ENCODE assay signal across 24 cellular contexts in genomic region chr17:6456321-6456720, GRCh38. TPM values are rescaled to one million over a fixed set of nuclear protein-coding genes. Genes with fewer than 3 reads are reported as not detected.
A peak's percentile ranks its signal among the peaks of the same experiment; 100 is the strongest.
DNase-seq lines count a peak whose midpoint lies in the region; ATAC-seq and TF ChIP-seq lines count a peak whose summit lies in the region.
"Had no signal": no experiment of that assay in that cellular context is flagged by ENCODE, and none has a peak within 500 bp of the region (broad histone marks: within the 10 kb centered on the region; RNA-seq: fewer than 3 reads in every experiment).

No MANE protein-coding gene starts in this region.

- H3K9me3 Mint-ChIP-seq in neural crest cell: no peaks in the 10 kb centered on the region
- H3K9me3 Mint-ChIP-seq: activated CD4-positive, alpha-beta memory T cell treated with anti-CD3 and anti-CD28 coated beads for 36 hours; activated naive CD8-positive, alpha-beta T cell treated with anti-CD3 and anti-CD28 coated beads, Interleukin-2, amount 10 ng/mL, durations not matched to agents 7 days and 5 days had no signal

- no peaks in the 10 kb centered on the region for H4K20me1 ChIP-seq in IMR-90 (ENCODE audit: insufficient read depth, low read length)

- no peak overlapping the region for H3K4me2 ChIP-seq in IMR-90 (ENCODE audit: low read depth, low read length)

- in situ Hi-C loops in IMR-90 (cut with MboI; ENCODE audit: low sequenced_read_pairs): no loop called here

- H3K23ac ChIP-seq in IMR-90 (ENCODE audit: low read depth, low read length): no peak overlapping the region

- peak overlapping the region; percentile 84 for H2AK5ac ChIP-seq in IMR-90 (ENCODE audit: low read depth, low read length)

- H3K9me1 ChIP-seq in IMR-90 (ENCODE audit: insufficient read depth, low read length): peaks cover 9% of the 10 kb centered on the region

- peak overlapping the region; percentile 33 for H2AK9ac ChIP-seq in IMR-90 (replicated peaks; ENCODE audit: low read depth, low read length, poor library complexity)

- DNase-seq in DMS153 (lab: John Stamatoyannopoulos, UW): peak; percentile 46
- DNase-seq in DMS153 treated with DMSO at 0.1 percent for 48 hours (lab: John Stamatoyannopoulos, UW; ENCODE audit: unreplicated experiment): no peak
- no peak for DNase-seq in IMR-90
- DNase-seq in colonic mucosa: peak; percentile 40
- no peak for DNase-seq in neural crest cell (ENCODE audit: low read depth, low spot score)
- no peak for DNase-seq in retina
- DNase-seq in NCI-H2171 (lab: John Stamatoyannopoulos, UW): no peak
- DNase-seq: activated CD4-positive, alpha-beta memory T cell treated with anti-CD3 and anti-CD28 coated beads for 36 hours; activated naive CD8-positive, alpha-beta T cell treated with anti-CD3 and anti-CD28 coated beads, Interleukin-2, amount 10 ng/mL, durations not matched to agents 7 days and 5 days; activated T-cell treated with anti-CD3 and anti-CD28 coated beads, Interleukin-2, amount 50 U/mL, for 1 hour; DND-41; NCI-H1930; NCI-H748 treated with DMSO at 0.1 percent for 48 hours; nucleus accumbens; stimulated activated CD4-positive, alpha-beta T cell treated with anti-CD3 and anti-CD28 coated beads, Interleukin-1b, Interleukin-23, amount 100 ng/mL, for 48 hours had no signal

- H3K4me1 ChIP-seq in IMR-90 (ENCODE audit: control insufficient read depth, insufficient read depth, low read length) (peaks cover 13% of the 10 kb centered on the region), colonic mucosa (no peaks in the 10 kb centered on the region)
- H3K4me1 ChIP-seq: right lobe of liver had no signal

- 87% methylated on average over 6 of the region's 9 CpGs; no CpG with 5 or more reads in 1 of the 2 experiments for WGBS in IMR-90 (ENCODE audit: extremely low coverage in 2 of 2, insufficient read length in 1 of 2), 2 experiments

- BruUV-seq in IMR-90 (replicated peaks; lab: Mats Ljungman, UMichigan): no TSS peak

- no peaks in the 10 kb centered on the region for H3K36me3 Mint-ChIP-seq in neural crest cell (ENCODE audit: low read depth)
- H3K36me3 Mint-ChIP-seq: activated CD4-positive, alpha-beta memory T cell treated with anti-CD3 and anti-CD28 coated beads for 36 hours; activated naive CD8-positive, alpha-beta T cell treated with anti-CD3 and anti-CD28 coated beads, Interleukin-2, amount 10 ng/mL, durations not matched to agents 7 days and 5 days had no signal

- H3K79me1 ChIP-seq in IMR-90 (ENCODE audit: low read depth in 1 of 2, low read length in 2 of 2): no peaks in the 10 kb centered on the region

- H3K27ac ChIP-seq in IMR-90 (ENCODE audit: insufficient read depth, low read length) (no peak overlapping the region), colonic mucosa (no peak overlapping the region)
- H3K27ac ChIP-seq: 22Rv1, right lobe of liver had no signal

- intact Hi-C loops in IMR-90 (cut with micrococcal nuclease): no loop called here
- intact Hi-C loops in colonic mucosa (cut with DNase I): no loop called here

- H3K36me3 ChIP-seq in IMR-90 (ENCODE audit: control insufficient read depth, insufficient read depth, low read length) (no peaks in the 10 kb centered on the region), colonic mucosa (no peaks in the 10 kb centered on the region)
- H3K36me3 ChIP-seq: HAP-1, right lobe of liver had no signal

- H3K14ac ChIP-seq in IMR-90 (replicated peaks; ENCODE audit: low read depth, low read length): no peak overlapping the region

- peak overlapping the region; percentile 46; the same call in 1 of the 2 replicates for H2BK20ac ChIP-seq in IMR-90 (ENCODE audit: low read depth, low read length)

- no peak for TF ChIP-seq RAD21 in IMR-90 (IDR thresholded peaks at IDR 0.05; ENCODE audit: low read length)

- H2AFZ ChIP-seq in IMR-90 (replicated peaks; ENCODE audit: low read length, poor library complexity): no peak overlapping the region

- H3K56ac ChIP-seq in IMR-90 (ENCODE audit: extremely low read depth, insufficient read depth, low read length): no peak overlapping the region

- no peak for TF ChIP-seq POLR2A in IMR-90 (IDR thresholded peaks at IDR 0.05; ENCODE audit: low read depth, low read length)

- H2BK5ac ChIP-seq in IMR-90 (ENCODE audit: low read depth, low read length, poor library complexity, severe bottlenecking): no peak overlapping the region

- ATAC-seq in IMR-90 (ENCODE audit: low read depth): no peak
- no peak for ATAC-seq in GM19397 (IDR thresholded peaks at IDR 0.05; ENCODE audit: unreplicated experiment)

- peak overlapping the region; percentile 50; the same call in 1 of the 3 replicates for H2BK15ac ChIP-seq in IMR-90 (ENCODE audit: low read depth, low read length)

- H4K91ac ChIP-seq in IMR-90 (ENCODE audit: insufficient read depth, low read depth, low read length): peak overlapping the region; percentile 73

- dilution Hi-C loops in IMR-90 (cut with HindIII; ENCODE audit: low sequenced_read_pairs, unreplicated experiment): no loop called here

- H3K18ac ChIP-seq in IMR-90 (ENCODE audit: low read depth, low read length): no peak overlapping the region

- H4K8ac ChIP-seq in IMR-90 (ENCODE audit: low read depth in 2 of 2, low read length in 2 of 2): peak overlapping the region in 1 of 2 experiments; percentile 41; a peak in 1 of 4 replicates

- H2BK120ac ChIP-seq in IMR-90 (ENCODE audit: low read depth, low read length): peak overlapping the region; percentile 44

- peak overlapping the region; percentile 2 for H3K4me3 Mint-ChIP-seq in neural crest cell
- H3K4me3 Mint-ChIP-seq: activated CD4-positive, alpha-beta memory T cell treated with anti-CD3 and anti-CD28 coated beads for 36 hours; activated naive CD8-positive, alpha-beta T cell treated with anti-CD3 and anti-CD28 coated beads, Interleukin-2, amount 10 ng/mL, durations not matched to agents 7 days and 5 days had no signal

- TF ChIP-seq CTCF in IMR-90 (conservative IDR thresholded peaks at IDR 0.05; ENCODE audit: low read depth, low read length) (no peak), colonic mucosa (IDR thresholded peaks at IDR 0.05) (no peak), neural crest cell (conservative IDR thresholded peaks at IDR 0.05) (no peak)

- H3K4me1 Mint-ChIP-seq in neural crest cell: peaks cover 49% of the 10 kb centered on the region

- H3K27ac Mint-ChIP-seq in neural crest cell (ENCODE audit: unreplicated experiment): no peak overlapping the region
- H3K27ac Mint-ChIP-seq: activated CD4-positive, alpha-beta memory T cell treated with anti-CD3 and anti-CD28 coated beads for 36 hours; activated naive CD8-positive, alpha-beta T cell treated with anti-CD3 and anti-CD28 coated beads, Interleukin-2, amount 10 ng/mL, durations not matched to agents 7 days and 5 days had no signal

- H3K9ac ChIP-seq in IMR-90 (ENCODE audit: low read depth, low read length) (no peak overlapping the region), colonic mucosa (ENCODE audit: low read depth in 2 of 2, low read length in 2 of 2) (no peak overlapping the region)

- H3K4me3 ChIP-seq in IMR-90 (ENCODE audit: insufficient read depth, low read depth, low read length) (no peak overlapping the region), colonic mucosa (no peak overlapping the region)
- H3K4me3 ChIP-seq: esophagus muscularis mucosa, HAP-1, right lobe of liver, stomach had no signal

- no peak overlapping the region for H4K5ac ChIP-seq in IMR-90 (ENCODE audit: low read depth, low read length)

- no peaks in the 10 kb centered on the region for H3K27me3 ChIP-seq in IMR-90 (ENCODE audit: control insufficient read depth, insufficient read depth, low read length)
- H3K27me3 ChIP-seq in colonic mucosa: no peaks in the 10 kb centered on the region
- H3K27me3 ChIP-seq: right lobe of liver had no signal

- H3K4ac ChIP-seq in IMR-90 (ENCODE audit: low read depth, low read length): peak overlapping the region; percentile 49; the same call in 1 of the 2 replicates

- H3K9me3 ChIP-seq in IMR-90 (ENCODE audit: control insufficient read depth, insufficient read depth, low read length) (no peaks in the 10 kb centered on the region), colonic mucosa (no peaks in the 10 kb centered on the region)
- H3K9me3 ChIP-seq: esophagus muscularis mucosa, HAP-1, right lobe of liver, stomach had no signal

- CTCF ChIA-PET in IMR-90 (lab: Yijun Ruan, JAX): no interaction called here

- peaks cover 14% of the 10 kb centered on the region for H3K27me3 Mint-ChIP-seq in neural crest cell (ENCODE audit: low read depth)
- H3K27me3 Mint-ChIP-seq: activated CD4-positive, alpha-beta memory T cell treated with anti-CD3 and anti-CD28 coated beads for 36 hours had no signal

- POLR2A ChIA-PET in IMR-90 (lab: Charles Lee; ENCODE audit: unreplicated experiment): no interaction called here

TF ChIP-seq in IMR-90, 13 proteins besides CTCF, POLR2A, EP300 and RAD21 (continues in another document):
- TF ChIP-seq, protein P1, sequence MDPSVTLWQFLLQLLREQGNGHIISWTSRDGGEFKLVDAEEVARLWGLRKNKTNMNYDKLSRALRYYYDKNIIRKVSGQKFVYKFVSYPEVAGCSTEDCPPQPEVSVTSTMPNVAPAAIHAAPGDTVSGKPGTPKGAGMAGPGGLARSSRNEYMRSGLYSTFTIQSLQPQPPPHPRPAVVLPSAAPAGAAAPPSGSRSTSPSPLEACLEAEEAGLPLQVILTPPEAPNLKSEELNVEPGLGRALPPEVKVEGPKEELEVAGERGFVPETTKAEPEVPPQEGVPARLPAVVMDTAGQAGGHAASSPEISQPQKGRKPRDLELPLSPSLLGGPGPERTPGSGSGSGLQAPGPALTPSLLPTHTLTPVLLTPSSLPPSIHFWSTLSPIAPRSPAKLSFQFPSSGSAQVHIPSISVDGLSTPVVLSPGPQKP (IDR thresholded peaks at IDR 0.05; ENCODE audit: borderline replicate concordance, low read depth, low read length): no peak
- no peak for TF ChIP-seq MAZ (IDR thresholded peaks at IDR 0.05; ENCODE audit: borderline replicate concordance, low read depth, low read length)
- TF ChIP-seq, protein P2, sequence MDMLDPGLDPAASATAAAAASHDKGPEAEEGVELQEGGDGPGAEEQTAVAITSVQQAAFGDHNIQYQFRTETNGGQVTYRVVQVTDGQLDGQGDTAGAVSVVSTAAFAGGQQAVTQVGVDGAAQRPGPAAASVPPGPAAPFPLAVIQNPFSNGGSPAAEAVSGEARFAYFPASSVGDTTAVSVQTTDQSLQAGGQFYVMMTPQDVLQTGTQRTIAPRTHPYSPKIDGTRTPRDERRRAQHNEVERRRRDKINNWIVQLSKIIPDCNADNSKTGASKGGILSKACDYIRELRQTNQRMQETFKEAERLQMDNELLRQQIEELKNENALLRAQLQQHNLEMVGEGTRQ (IDR thresholded peaks at IDR 0.05; ENCODE audit: low read depth, low read length): no peak

RNA-seq across cellular contexts. Expression of gene PIMREG, which starts 12.1 kb away (rescaled TPM):
- total RNA-seq in IMR-90 (2012; rRNA removed) (19.4 and 21.5 TPM in 2 replicates), colonic mucosa (10 to 100 TPM in 1 of 2 donors, 1 to 10 TPM in 1; 4.3 to 26.0 TPM), neural crest cell (115 and 120 TPM in 2 replicates)
- polyA plus RNA-seq in IMR-90 (2012; rRNA removed): 25.9 and 36.8 TPM in 2 replicates
- 15.5 and 16.4 TPM in 2 replicates for polyA plus RNA-seq in IMR-90 (2012; cell fraction: cytosol; rRNA removed)
- polyA plus RNA-seq in IMR-90 (2012; cell fraction: nucleus; rRNA removed; ENCODE audit: low replicate concordance): 8.6 and 18.5 TPM in 2 replicates

RNA-seq across cellular contexts. Expression of gene AIPL1, which starts 21.4 kb away (rescaled TPM):
- total RNA-seq in IMR-90 (2012; rRNA removed): not detected in 2 replicates
- not detected in 2 replicates for polyA plus RNA-seq in IMR-90 (2012; rRNA removed)
- polyA plus RNA-seq in IMR-90 (2012; cell fraction: cytosol; rRNA removed): 0.02 TPM in 1 of 2 replicates, not detected in the other
- not detected in 2 replicates for polyA plus RNA-seq in IMR-90 (2012; cell fraction: nucleus; rRNA removed; ENCODE audit: low replicate concordance)
- total RNA-seq in colonic mucosa: not detected
- total RNA-seq in neural crest cell: not detected in 2 replicates
- total RNA-seq: activated CD4-positive, alpha-beta memory T cell treated with anti-CD3 and anti-CD28 coated beads for 36 hours; activated naive CD8-positive, alpha-beta T cell treated with anti-CD3 and anti-CD28 coated beads, Interleukin-2, amount 10 ng/mL, durations not matched to agents 7 days and 5 days; esophagus muscularis mucosa; mammary epithelial cell; right lobe of liver; stomach; ureter had no signal
- polyA plus RNA-seq: BJ, mammary epithelial cell, stomach had no signal

Comparison
In these comparisons a context has a peak if more than half of its experiments do, and no peak if none do; other contexts are left out.
1. DNase-seq: peak in DMS153 (single experiment) and colonic mucosa (single experiment); none in DMS153 treated with DMSO at 0.1 percent for 48 hours (single experiment), IMR-90 (single experiment), neural crest cell (single experiment), retina (single experiment) and NCI-H2171 (single experiment).